8 cellular contexts compared by ENCODE assay signal in the genomic region with DNA sequence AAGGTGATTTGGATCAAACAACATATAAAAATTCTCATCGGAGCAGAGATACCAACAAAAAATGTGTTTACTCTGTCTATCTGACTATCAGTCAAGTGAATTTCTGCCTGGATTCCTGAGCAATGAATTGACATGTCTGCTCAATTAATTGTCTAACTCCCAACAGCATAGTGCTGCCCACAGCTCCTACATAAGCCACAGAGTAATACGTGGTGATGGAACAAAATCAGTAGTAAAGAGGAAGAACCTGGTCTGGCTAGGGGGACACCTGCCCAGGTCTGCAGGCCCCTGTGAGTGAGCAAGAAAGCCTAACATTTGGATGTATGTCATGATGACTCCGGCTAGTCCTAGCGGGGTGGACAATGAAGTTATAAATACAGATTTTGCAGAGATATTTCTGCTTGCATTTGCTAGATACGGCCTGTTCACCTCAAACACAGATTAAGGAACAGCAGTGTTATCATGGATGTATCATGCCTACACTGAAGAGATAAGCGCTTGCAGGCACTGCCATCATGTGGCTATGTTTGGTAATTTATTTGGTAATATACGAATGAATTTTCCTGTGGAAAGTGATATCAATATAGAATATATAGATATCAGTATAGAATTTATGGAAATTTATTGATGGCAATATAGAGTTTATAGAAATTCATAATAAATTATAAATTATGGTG.
DNase-seq lines count a peak whose midpoint lies in the region; ATAC-seq, FAIRE-seq and TF ChIP-seq lines count a peak whose summit lies in the region.

No MANE protein-coding gene starts in this region.

- H3K27ac ChIP-seq in A673 (ENCODE audit: low read depth, low read length, poor library complexity, severe bottlenecking) (no peak overlapping the region), K562 (ENCODE audit: extremely low read depth, low read depth, low read length) (no peak overlapping the region)

- intact Hi-C loops in A673 (cut with micrococcal nuclease; ENCODE audit: unreplicated experiment) (loop anchor here (2.0 to 5.0 kb wide), 4 partner anchors 98 to 473 kb away; no protein-coding TSS in a partner anchor), K562 (cut with micrococcal nuclease) (loop anchor here (1.0 to 10.0 kb wide), 4 partner anchors 100 to 457 kb away; no protein-coding TSS in a partner anchor)

- H3K27me3 ChIP-seq in A673 (replicated peaks; ENCODE audit: insufficient read depth, low read depth, low read length, poor library complexity): no peaks in the 10 kb centered on the region
- no peaks in the 10 kb centered on the region; a peak in 1 of 5 replicates for H3K27me3 ChIP-seq in K562 (ENCODE audit: control insufficient read depth in 2 of 2, insufficient read depth in 2 of 2, low read length in 2 of 2)

- POLR2A ChIA-PET in A673 (lab: Charles Lee; ENCODE audit: low non-redundant PET): no interaction called here
- POLR2A ChIA-PET in K562 (lab: Yijun Ruan, JAX): no interaction called here

- no peak for TF ChIP-seq POLR2A in K562 (conservative IDR thresholded peaks at IDR 0.05)

- no peaks in the 10 kb centered on the region for H3K79me2 ChIP-seq in K562 (ENCODE audit: control insufficient read depth, insufficient read depth, low read length)

- no peaks in the 10 kb centered on the region for H3K36me3 Mint-ChIP-seq in T-helper 17 cell (ENCODE audit: low read depth)

- BruUV-seq in A673 (replicated peaks; lab: Mats Ljungman, UMichigan) (no TSS peak), K562 (replicated peaks; lab: Mats Ljungman, UMichigan) (no TSS peak)

- no peak overlapping the region for H2AFZ ChIP-seq in K562 (ENCODE audit: low read depth, low read length)

- H3K4me1 Mint-ChIP-seq in T-helper 17 cell: peaks cover 10% of the 10 kb centered on the region

- H3K4me2 ChIP-seq in K562 (ENCODE audit: insufficient read depth, low read length): no peak overlapping the region

- peaks cover 24% of the 10 kb centered on the region for H3K27me3 Mint-ChIP-seq in T-helper 17 cell

- peak overlapping the region; percentile 41 for H3K27ac Mint-ChIP-seq in T-helper 17 cell

- H3K36me3 ChIP-seq in A673 (ENCODE audit: insufficient read depth, low read length, poor library complexity, severe bottlenecking): no peaks in the 10 kb centered on the region
- H3K36me3 ChIP-seq in K562 (ENCODE audit: control insufficient read depth, insufficient read depth, low read length): no peaks in the 10 kb centered on the region

- no peak for TF ChIP-seq EP300 in K562 (IDR thresholded peaks at IDR 0.05; ENCODE audit: low read length)

- H3K9me1 ChIP-seq in K562 (ENCODE audit: control insufficient read depth, insufficient read depth, low read length): no peaks in the 10 kb centered on the region

- TF ChIP-seq RAD21 in K562 (CRISPR knock-in tag; conservative IDR thresholded peaks at IDR 0.05 in 1 of 2, IDR thresholded peaks at IDR 0.05 in 1 of 2): peak; percentile 87 to 89

- FAIRE-seq in K562 (lab: Jason Lieb, UNC): peak; percentile 88
- FAIRE-seq in islet of Langerhans (lab: Jason Lieb, UNC): peak; percentile 91

- H3K9me3 ChIP-seq in A673 (ENCODE audit: low read depth, low read length, poor library complexity, severe bottlenecking): no peaks in the 10 kb centered on the region
- no peaks in the 10 kb centered on the region for H3K9me3 ChIP-seq in T-helper 17 cell (ENCODE audit: control insufficient read depth, low read length, poor library complexity, severe bottlenecking)
- H3K9me3 ChIP-seq in K562 (replicated peaks; ENCODE audit: control insufficient read depth, insufficient read depth, low read depth, low read length): no peaks in the 10 kb centered on the region

- ATAC-seq in GM18511 (IDR thresholded peaks at IDR 0.05; ENCODE audit: unreplicated experiment): peak; percentile 54
- ATAC-seq in T-helper 17 cell: peak; percentile 87
- ATAC-seq in K562: peak; percentile 84
- ATAC-seq in HG02623 (IDR thresholded peaks at IDR 0.05; ENCODE audit: unreplicated experiment): no peak

- TF ChIP-seq CTCF in A673 (conservative IDR thresholded peaks at IDR 0.05; ENCODE audit: low read depth, low read length) (peak; percentile 77), K562 (IDR thresholded peaks at IDR 0.05 in 2 of 3, conservative IDR thresholded peaks at IDR 0.05 in 1 of 3; ENCODE audit: insufficient read depth in 2 of 3, low read depth in 1 of 3, low read length in 3 of 3) (peak; percentile 53 to 78 (median 55); a peak in 5 of 6 replicates)

- in situ Hi-C loops in K562 (cut with MboI): no loop called here

- DNase-seq in A673 (ENCODE audit: low spot score) (peak; percentile 80), NCI-H146 (lab: John Stamatoyannopoulos, UW) (peak; percentile 64), T-helper 17 cell (peak; percentile 16 to 44 (median 24)), K562 (ENCODE audit: extremely low read depth in 1 of 4, low spot score in 3 of 4) (peak; percentile 35 to 54 (median 44))
- DNase-seq in stimulated activated CD4-positive, alpha-beta T cell treated with anti-CD3 and anti-CD28 coated beads, Interleukin-2, amount 100 ng/mL, for 48 hours: peak; percentile 30 to 54

- H4K20me1 ChIP-seq in K562 (replicated peaks; ENCODE audit: control insufficient read depth, insufficient read depth, low read length): no peaks in the 10 kb centered on the region

- H3K9ac ChIP-seq in K562 (ENCODE audit: insufficient read depth in 1 of 2, low read depth in 2 of 2, low read length in 2 of 2): no peak overlapping the region

- H3K4me1 ChIP-seq in A673 (ENCODE audit: insufficient read depth, low read length, poor library complexity, severe bottlenecking) (peaks cover 8% of the 10 kb centered on the region), K562 (replicated peaks in 1 of 2; ENCODE audit: control insufficient read depth in 2 of 2, insufficient read depth in 2 of 2, low read length in 2 of 2) (no peaks in the 10 kb centered on the region)

- no peak overlapping the region for H3K4me3 ChIP-seq in A673 (ENCODE audit: low read depth, low read length, poor library complexity, severe bottlenecking)
- H3K4me3 ChIP-seq in K562: no peak overlapping the region

- H3K4me3 Mint-ChIP-seq in T-helper 17 cell: no peak overlapping the region

- CTCF ChIA-PET in A673 (lab: Charles Lee): no interaction called here
- CTCF ChIA-PET in K562 (lab: Yijun Ruan, JAX; ENCODE audit: low intra/inter-chr PET ratio): interaction anchor here (0.8 to 2.5 kb wide), 3 partner anchors 451 to 481 kb away, joined by 3 to 19 read pairs (median 15); no protein-coding TSS in a partner anchor

- 2% methylated on average over 7 of the region's 7 CpGs for WGBS in K562 (ENCODE audit: insufficient coverage, low coverage, missing lambda C conversion rate)

TF ChIP-seq in K562, 482 proteins besides CTCF, POLR2A, EP300 and RAD21 (continues in another document):
- no peak for TF ChIP-seq NONO (IDR thresholded peaks at IDR 0.05; ENCODE audit: low read depth in 2 of 2, low read length in 1 of 2)
- no peak for TF ChIP-seq ILK (tag; IDR thresholded peaks at IDR 0.05; ENCODE audit: borderline replicate concordance, low read depth)

Comparison
In these comparisons a context has a peak if more than half of its experiments do, and no peak if none do; other contexts are left out.
1. DNase-seq: peak in every context shown above with its lines; median percentile 80 in A673; 64 in NCI-H146; 44 in K562; 42 in stimulated activated CD4-positive, alpha-beta T cell treated with anti-CD3 and anti-CD28 coated beads, Interleukin-2, amount 100 ng/mL, for 48 hours; 24 in T-helper 17 cell.